ENCODE assay signal across 21 cellular contexts in genomic region chr3:145395421-145395820, GRCh38.
"Had no signal": no experiment of that assay in that cellular context is flagged by ENCODE, and none has a peak within 500 bp of the region (broad histone marks: within the 10 kb centered on the region; RNA-seq: fewer than 3 reads in every experiment).

No MANE protein-coding gene starts in this region.

- H3K4me1 Mint-ChIP-seq: immature natural killer cell, memory B cell, naive B cell had no signal

- H3K27me3 ChIP-seq: dorsolateral prefrontal cortex, esophagus muscularis mucosa, foreskin keratinocyte, gastroesophageal sphincter, heart left ventricle, hepatocyte, left lung had no signal

- H3K79me2 ChIP-seq: hepatocyte had no signal

- ATAC-seq: foreskin keratinocyte, gastroesophageal sphincter, heart left ventricle, left cardiac atrium, left lung, left ventricle myocardium superior, lower lobe of right lung, mucosa of descending colon had no signal

- H3K36me3 Mint-ChIP-seq: immature natural killer cell, memory B cell, mesothelial cell of epicardium, naive B cell had no signal

- H2AFZ ChIP-seq: hepatocyte had no signal

- H3K9me3 ChIP-seq: gastroesophageal sphincter, lower lobe of right lung, mucosa of descending colon had no signal

- DNase-seq: dermis blood vessel endothelial cell; dorsolateral prefrontal cortex; effector CD4-positive, alpha-beta T cell; effector memory CD4-positive, alpha-beta T cell; foreskin keratinocyte; heart left ventricle; hypothalamus; immature natural killer cell; islet precursor cell; left cardiac atrium; left lung; left ventricle myocardium superior; lower lobe of right lung; mucosa of descending colon; naive B cell had no signal

- H3K4me2 ChIP-seq: hepatocyte had no signal

- H3K4me3 Mint-ChIP-seq: immature natural killer cell, memory B cell, mesothelial cell of epicardium, naive B cell had no signal

- H3K27ac ChIP-seq: coronary artery, dorsolateral prefrontal cortex, esophagus muscularis mucosa, foreskin keratinocyte, gastroesophageal sphincter, heart left ventricle, hepatocyte, left lung, lower lobe of right lung had no signal

- H3K4me3 ChIP-seq: coronary artery, dorsolateral prefrontal cortex, esophagus muscularis mucosa, gastroesophageal sphincter, heart left ventricle, hepatocyte, left lung, lower lobe of right lung, mucosa of descending colon had no signal

- H3K36me3 ChIP-seq: esophagus muscularis mucosa, gastroesophageal sphincter, heart left ventricle, left lung, lower lobe of right lung had no signal

- H3K4me1 ChIP-seq: esophagus muscularis mucosa, foreskin keratinocyte, gastroesophageal sphincter, heart left ventricle, left lung, lower lobe of right lung had no signal

- H3K27ac Mint-ChIP-seq: immature natural killer cell, memory B cell, mesothelial cell of epicardium, naive B cell had no signal

- H3K27me3 Mint-ChIP-seq: memory B cell, naive B cell had no signal
